ENCODE assay signal across 8 cellular contexts in the genomic region with DNA sequence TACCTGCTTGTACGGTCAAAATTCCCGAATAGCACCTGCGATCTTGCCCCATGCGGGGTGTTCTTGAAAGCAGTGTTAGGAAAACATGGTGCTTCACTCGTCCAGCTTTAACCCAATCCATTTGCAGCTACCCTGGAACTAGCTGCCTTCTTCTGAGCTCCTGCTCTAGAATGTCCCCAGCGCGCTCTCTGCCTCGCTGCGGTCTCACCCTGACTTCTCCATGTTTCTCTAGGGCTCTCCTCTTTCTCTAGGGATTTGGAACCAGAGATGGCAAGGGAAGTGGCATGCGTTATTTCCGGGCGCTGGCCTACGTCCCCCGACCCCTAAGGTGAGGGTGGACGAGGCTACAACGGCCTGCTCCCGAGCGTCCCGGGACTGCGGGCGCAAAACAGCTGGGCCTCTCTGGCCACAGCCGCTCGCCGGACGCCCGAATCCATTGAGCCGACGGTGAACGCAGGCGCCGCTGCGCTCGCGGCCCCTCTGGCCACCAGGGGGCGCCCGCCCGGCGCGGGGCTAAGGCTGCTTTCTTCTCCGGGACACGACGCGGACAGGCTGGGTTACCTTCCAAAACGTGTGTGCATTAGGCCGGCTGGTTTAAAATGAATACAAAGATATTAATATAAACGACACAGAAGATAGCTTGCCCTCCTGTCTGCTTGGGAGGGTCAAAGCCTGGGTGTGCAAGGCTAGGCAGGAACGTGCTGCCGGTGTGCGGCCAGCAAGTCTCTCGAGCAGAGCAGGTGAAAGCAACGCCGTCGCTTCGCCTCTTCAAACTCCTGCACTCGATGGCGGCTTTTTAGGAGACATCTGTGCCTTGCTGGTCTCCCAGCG. TPM values are rescaled to one million over a fixed set of nuclear protein-coding genes. Genes with fewer than 3 reads are reported as not detected.
DNase-seq lines count a peak whose midpoint lies in the region; ATAC-seq and TF ChIP-seq lines count a peak whose summit lies in the region.

No MANE protein-coding gene starts in this region.

- peaks cover 8% of the 10 kb centered on the region for H3K4me1 ChIP-seq in Panc1 (ENCODE audit: control insufficient read depth, insufficient read depth, low read length)

- H3K9me3 Mint-ChIP-seq in CD4-positive, alpha-beta T cell, result no peaks in the 10 kb centered on the region
- H3K9me3 Mint-ChIP-seq in natural killer cell treated with Interleukin-12 subunit alpha and Interleukin-12 subunit beta and Interleukin-15 and Interleukin-18, amount 100 ng/mL, for 72 hours, result no peaks in the 10 kb centered on the region

- BruUV-seq in Panc1 (replicated peaks; lab: Mats Ljungman, UMichigan), result no TSS peak

- H3K9me3 ChIP-seq in CD4-positive, alpha-beta T cell (ENCODE audit: control insufficient read depth, low read length), result no peaks in the 10 kb centered on the region
- H3K9me3 ChIP-seq in Panc1 (ENCODE audit: control insufficient read depth, insufficient read depth, low read depth, low read length), result no peaks in the 10 kb centered on the region

- DNase-seq in CD4-positive, alpha-beta T cell, result peak in 9 of 10 experiments; percentile 21 to 69 (median 36)
- no peak for DNase-seq in Panc1 (ENCODE audit: low read depth, low spot score)
- DNase-seq in activated T-helper 9 cell treated with anti-CD3 and anti-CD28 coated beads, Interleukin-2, amount 50 U/mL, for 16 hours (ENCODE audit: low read depth), result peak; percentile 36
- peak; percentile 73 for DNase-seq in fibroblast of the aortic adventitia (ENCODE audit: low read depth)
- DNase-seq in natural killer cell treated with Interleukin-12 subunit alpha and Interleukin-12 subunit beta and Interleukin-15 and Interleukin-18, amount 100 ng/mL, for 72 hours (ENCODE audit: low spot score), result peak; percentile 88
- peak; percentile 58 for DNase-seq in stromal cell of bone marrow (ENCODE audit: low read depth)

- H3K36me3 ChIP-seq in Panc1 (ENCODE audit: control insufficient read depth, insufficient read depth, low read length), result no peaks in the 10 kb centered on the region; the same call in 1 of the 2 replicates

- POLR2A ChIA-PET in CD4-positive, alpha-beta T cell (lab: Charles Lee), result no interaction called here
- POLR2A ChIA-PET in Panc1 (lab: Charles Lee), result no interaction called here

- no peaks in the 10 kb centered on the region for H3K36me3 Mint-ChIP-seq in CD4-positive, alpha-beta T cell (ENCODE audit: low read depth)
- no peaks in the 10 kb centered on the region for H3K36me3 Mint-ChIP-seq in natural killer cell treated with Interleukin-12 subunit alpha and Interleukin-12 subunit beta and Interleukin-15 and Interleukin-18, amount 100 ng/mL, for 72 hours

- peak overlapping the region; percentile 90 for H3K4me3 ChIP-seq in Panc1 (ENCODE audit: low read depth in 2 of 2, low read length in 2 of 2)
- peak overlapping the region; percentile 93 for H3K4me3 ChIP-seq in fibroblast of the aortic adventitia (ENCODE audit: low read depth, low read length)

- no peak overlapping the region for H3K27ac Mint-ChIP-seq in CD4-positive, alpha-beta T cell
- H3K27ac Mint-ChIP-seq in natural killer cell treated with Interleukin-12 subunit alpha and Interleukin-12 subunit beta and Interleukin-15 and Interleukin-18, amount 100 ng/mL, for 72 hours, result no peak overlapping the region

- H3K27me3 Mint-ChIP-seq in CD4-positive, alpha-beta T cell, result peaks cover 50% of the 10 kb centered on the region
- peaks cover 4 to 7% of the 10 kb centered on the region in 2 donors for H3K27me3 Mint-ChIP-seq in natural killer cell treated with Interleukin-12 subunit alpha and Interleukin-12 subunit beta and Interleukin-15 and Interleukin-18, amount 100 ng/mL, for 72 hours

- H3K27ac ChIP-seq in CD4-positive, alpha-beta T cell (ENCODE audit: low read depth, low read length), result no peak overlapping the region
- H3K27ac ChIP-seq in Panc1 (ENCODE audit: low read length), result peak overlapping the region; percentile 91

- peak; percentile 60 for ATAC-seq in CD4-positive, alpha-beta T cell (ENCODE audit: poor library complexity)
- ATAC-seq in GM19397 (IDR thresholded peaks at IDR 0.05; ENCODE audit: unreplicated experiment) (peak; percentile 56), HG03520 (IDR thresholded peaks at IDR 0.05; ENCODE audit: unreplicated experiment) (peak; percentile 73), Panc1 (peak; percentile 59)
- ATAC-seq in natural killer cell treated with Interleukin-12 subunit alpha and Interleukin-12 subunit beta and Interleukin-15 and Interleukin-18, amount 100 ng/mL, for 72 hours, result peak; percentile 72 to 80

- in situ Hi-C loops in Panc1 (cut with HindIII; ENCODE audit: low pct_unique_long_range_greater_than_20kb, low sequenced_read_pairs), result no loop called here

- intact Hi-C loops in CD4-positive, alpha-beta T cell (cut with DNase I, micrococcal nuclease), result no loop called here
- intact Hi-C loops in Panc1 (cut with micrococcal nuclease; ENCODE audit: unreplicated experiment), result loop anchor here (5.0 kb wide), 1 partner anchor 675 kb away; no protein-coding TSS in a partner anchor

- H3K4me1 Mint-ChIP-seq in CD4-positive, alpha-beta T cell (ENCODE audit: low read depth), result peaks cover 26% of the 10 kb centered on the region
- peaks cover 10 to 22% of the 10 kb centered on the region in 2 donors for H3K4me1 Mint-ChIP-seq in natural killer cell treated with Interleukin-12 subunit alpha and Interleukin-12 subunit beta and Interleukin-15 and Interleukin-18, amount 100 ng/mL, for 72 hours (ENCODE audit: low read depth in 2 of 2)

- CTCF ChIA-PET in CD4-positive, alpha-beta T cell (lab: Charles Lee), result interaction anchor here (0.7 to 1.7 kb wide), 2 partner anchors 9 to 20 kb away, joined by 3 to 4 read pairs; no protein-coding TSS in a partner anchor
- CTCF ChIA-PET in Panc1 (lab: Charles Lee), result interaction anchor here (0.6 to 1.0 kb wide), 3 partner anchors 14 to 675 kb away, joined by 3 to 6 read pairs (median 4); no protein-coding TSS in a partner anchor

- peaks cover 52% of the 10 kb centered on the region for H3K27me3 ChIP-seq in CD4-positive, alpha-beta T cell (ENCODE audit: control insufficient read depth, insufficient read depth, low read length)
- no peaks in the 10 kb centered on the region for H3K27me3 ChIP-seq in Panc1 (ENCODE audit: control insufficient read depth, insufficient read depth, low read length)

- TF ChIP-seq CTCF in CD4-positive, alpha-beta T cell (IDR thresholded peaks at IDR 0.05), result peak; percentile 95
- TF ChIP-seq CTCF in Panc1 (IDR thresholded peaks at IDR 0.05) (peak; percentile 96), fibroblast of the aortic adventitia (IDR thresholded peaks at IDR 0.05; ENCODE audit: insufficient read depth, low read length) (peak; percentile 66)

- H3K4me3 Mint-ChIP-seq in CD4-positive, alpha-beta T cell, result peak overlapping the region; percentile 82
- H3K4me3 Mint-ChIP-seq in natural killer cell treated with Interleukin-12 subunit alpha and Interleukin-12 subunit beta and Interleukin-15 and Interleukin-18, amount 100 ng/mL, for 72 hours, result no peak overlapping the region

RNA-seq across cellular contexts. Expression of gene SPRY2, which starts 1.8 kb away (rescaled TPM):
- total RNA-seq in CD4-positive, alpha-beta T cell, result under 1 TPM; 0.33 to 0.45 TPM
- total RNA-seq in Panc1 (2021; ENCODE audit: unreplicated experiment) (18.2 TPM), fibroblast of the aortic adventitia (ENCODE audit: low replicate concordance) (4.6 and 60.3 TPM in 2 replicates)
- 18.8 TPM for polyA plus RNA-seq in Panc1 (2012; ENCODE audit: insufficient read length)
- total RNA-seq in natural killer cell treated with Interleukin-12 subunit alpha and Interleukin-12 subunit beta and Interleukin-15 and Interleukin-18, amount 100 ng/mL, for 72 hours, result 1 to 10 TPM; 2.1 to 2.6 TPM
